In genomic region chr7:97580205-97580604, GRCh38 we compare ENCODE assay signal across 20 cellular contexts.
"Had no signal": no experiment of that assay in that cellular context is flagged by ENCODE, and none has a peak within 500 bp of the region (broad histone marks: within the 10 kb centered on the region; RNA-seq: fewer than 3 reads in every experiment).

No MANE protein-coding gene starts in this region.

- DNase-seq: activated CD4-positive, alpha-beta T cell treated with anti-CD3 and anti-CD28 coated beads for 4 hours; activated CD4-positive, alpha-beta T cell treated with anti-CD3 and anti-CD28 coated beads, Interleukin-2, amount 50 U/mL, for 48 hours; activated CD4-positive, CD25-positive, alpha-beta regulatory T cell; activated CD8-positive, alpha-beta memory T cell treated with anti-CD3 and anti-CD28 coated beads, Interleukin-2, amount 50 U/mL, for 48 hours; activated naive CD4-positive, alpha-beta T cell treated with Interleukin-2 at 50 U/mL for 16 hours; activated naive CD8-positive, alpha-beta T cell treated with anti-CD3 and anti-CD28 coated beads for 36 hours; activated T-cell treated with anti-CD3 and anti-CD28 coated beads, Interleukin-2, amount 50 U/mL, for 48 hours; central memory CD4-positive, alpha-beta T cell; effector memory CD4-positive, alpha-beta T cell; foreskin melanocyte; hippocampal formation; mesenchymal stem cell; mucosa of descending colon; stimulated activated CD4-positive, alpha-beta T cell treated with anti-CD3 and anti-CD28 coated beads, Interleukin-4, amount 100 ng/mL, for 1 hour; stimulated activated naive CD4-positive, alpha-beta T cell treated with Interleukin-2 at 50 U/mL for 16 hours; T-helper 17 cell had no signal

- FAIRE-seq: astrocyte, colon, endothelial cell of umbilical vein, islet of Langerhans had no signal
